In genomic region chr12:64450711-64451486, GRCh38 we compare ENCODE assay signal across 8 cellular contexts. TPM values are rescaled to one million over a fixed set of nuclear protein-coding genes. Genes with fewer than 3 reads are reported as not detected.
DNase-seq lines count a peak whose midpoint lies in the region; ATAC-seq and TF ChIP-seq lines count a peak whose summit lies in the region.

No MANE protein-coding gene starts in this region.

- peaks cover 30% of the 10 kb centered on the region for H3K4me1 Mint-ChIP-seq in neural crest cell

- H3K27me3 Mint-ChIP-seq in neural crest cell (ENCODE audit: low read depth), result no peaks in the 10 kb centered on the region

- POLR2A ChIA-PET in IMR-90 (lab: Charles Lee; ENCODE audit: unreplicated experiment), result no interaction called here

- H3K27me3 ChIP-seq in DOHH2 (ENCODE audit: control insufficient read depth, low read length) (no peaks in the 10 kb centered on the region), IMR-90 (ENCODE audit: control insufficient read depth, insufficient read depth, low read length) (no peaks in the 10 kb centered on the region), body of pancreas (no peaks in the 10 kb centered on the region)

- BruUV-seq in IMR-90 (replicated peaks; lab: Mats Ljungman, UMichigan), result no TSS peak

- dilution Hi-C loops in IMR-90 (cut with HindIII; ENCODE audit: low sequenced_read_pairs, unreplicated experiment), result no loop called here

- peak overlapping the region; percentile 53 for H2AK9ac ChIP-seq in IMR-90 (replicated peaks; ENCODE audit: low read depth, low read length, poor library complexity)

- no peak overlapping the region for H4K91ac ChIP-seq in IMR-90 (ENCODE audit: insufficient read depth, low read depth, low read length)

- peak overlapping the region; percentile 79 for H3K23ac ChIP-seq in IMR-90 (ENCODE audit: low read depth, low read length)

- DNase-seq in IMR-90 (peak; percentile 19), SK-N-DZ (ENCODE audit: low spot score) (peak; percentile 11), epithelial cell of proximal tubule (ENCODE audit: low read depth) (no peak), neural crest cell (ENCODE audit: low read depth, low spot score) (no peak), amniotic stem cell (lab: John Stamatoyannopoulos, UW) (no peak), body of pancreas (no peak)

- CTCF ChIA-PET in IMR-90 (lab: Yijun Ruan, JAX), result no interaction called here

- peaks cover 1% of the 10 kb centered on the region for H3K36me3 Mint-ChIP-seq in neural crest cell (ENCODE audit: low read depth)

- H3K4ac ChIP-seq in IMR-90 (ENCODE audit: low read depth, low read length), result no peak overlapping the region

- peak overlapping the region; percentile 4 for H2AFZ ChIP-seq in IMR-90 (replicated peaks; ENCODE audit: low read length, poor library complexity)

- H3K9me3 ChIP-seq in DOHH2 (ENCODE audit: control insufficient read depth, insufficient read depth, low read length) (no peaks in the 10 kb centered on the region), IMR-90 (ENCODE audit: control insufficient read depth, insufficient read depth, low read length) (no peaks in the 10 kb centered on the region), body of pancreas (no peaks in the 10 kb centered on the region)

- H3K4me3 ChIP-seq in DOHH2 (ENCODE audit: low read length), result peak overlapping the region; percentile 98
- peak overlapping the region; percentile 34 for H3K4me3 ChIP-seq in IMR-90 (ENCODE audit: insufficient read depth, low read depth, low read length)
- peak overlapping the region; percentile 94 for H3K4me3 ChIP-seq in epithelial cell of proximal tubule (ENCODE audit: low read depth, low read length)
- no peak overlapping the region for H3K4me3 ChIP-seq in body of pancreas

- H3K79me2 ChIP-seq in DOHH2 (ENCODE audit: control insufficient read depth, low read length), result peaks cover 61% of the 10 kb centered on the region

- TF ChIP-seq CTCF in DOHH2 (IDR thresholded peaks at IDR 0.05; ENCODE audit: low read depth, low read length, poor library complexity, severe bottlenecking), result no peak
- no peak for TF ChIP-seq CTCF in IMR-90 (conservative IDR thresholded peaks at IDR 0.05; ENCODE audit: low read depth, low read length)
- TF ChIP-seq CTCF in epithelial cell of proximal tubule (conservative IDR thresholded peaks at IDR 0.05; ENCODE audit: low read depth, low read length), result no peak
- TF ChIP-seq CTCF in neural crest cell (conservative IDR thresholded peaks at IDR 0.05), result no peak
- TF ChIP-seq CTCF in body of pancreas (IDR thresholded peaks at IDR 0.05), result no peak

- H2BK120ac ChIP-seq in IMR-90 (ENCODE audit: low read depth, low read length), result no peak overlapping the region

- H2BK20ac ChIP-seq in IMR-90 (ENCODE audit: low read depth, low read length), result no peak overlapping the region

- no peaks in the 10 kb centered on the region for H3K9me2 ChIP-seq in DOHH2 (replicated peaks; ENCODE audit: control insufficient read depth, low read length)

- no peak overlapping the region for H3K18ac ChIP-seq in IMR-90 (ENCODE audit: low read depth, low read length)

- 0 out of 2 replicates have a peak overlapping the region, but pooled peaks have one; percentile 9 for H2AK5ac ChIP-seq in IMR-90 (ENCODE audit: low read depth, low read length)

- in situ Hi-C loops in IMR-90 (cut with MboI; ENCODE audit: low sequenced_read_pairs), result no loop called here

- H3K27ac ChIP-seq in DOHH2 (ENCODE audit: low read depth, low read length), result peak overlapping the region; percentile 64
- H3K27ac ChIP-seq in IMR-90 (ENCODE audit: insufficient read depth, low read length), result 0 out of 2 replicates have a peak overlapping the region, but pooled peaks have one; percentile 30
- peak overlapping the region in 1 of 4 donors; percentile 96 for H3K27ac ChIP-seq in body of pancreas

- H3K9ac ChIP-seq in IMR-90 (ENCODE audit: low read depth, low read length), result peak overlapping the region; percentile 17; the same call in 1 of the 2 replicates

- no peak for ATAC-seq in IMR-90 (ENCODE audit: low read depth)
- ATAC-seq in body of pancreas, result no peak
- ATAC-seq in HG02938 (IDR thresholded peaks at IDR 0.05; ENCODE audit: unreplicated experiment), result no peak

- H3K4me3 Mint-ChIP-seq in neural crest cell, result peak overlapping the region; percentile 99

- no peak for TF ChIP-seq POLR2A in IMR-90 (IDR thresholded peaks at IDR 0.05; ENCODE audit: low read depth, low read length)
- no peak for TF ChIP-seq POLR2A in body of pancreas (IDR thresholded peaks at IDR 0.05)

- H3K4me2 ChIP-seq in DOHH2 (ENCODE audit: low read length), result peak overlapping the region; percentile 71
- H3K4me2 ChIP-seq in IMR-90 (ENCODE audit: low read depth, low read length), result peak overlapping the region; percentile 76

- H4K20me1 ChIP-seq in DOHH2 (ENCODE audit: control insufficient read depth, insufficient read depth, low read depth, low read length) (peaks cover 7% of the 10 kb centered on the region), IMR-90 (ENCODE audit: insufficient read depth, low read length) (peaks cover 12% of the 10 kb centered on the region)

- peaks cover 26% of the 10 kb centered on the region for H3K4me1 ChIP-seq in DOHH2 (ENCODE audit: control insufficient read depth, low read length)
- peaks cover 7% of the 10 kb centered on the region for H3K4me1 ChIP-seq in IMR-90 (ENCODE audit: control insufficient read depth, insufficient read depth, low read length)
- peaks cover 8% of the 10 kb centered on the region for H3K4me1 ChIP-seq in body of pancreas

- WGBS in IMR-90 (ENCODE audit: extremely low coverage in 2 of 2, insufficient read length in 1 of 2), 2 experiments, result 13% methylated on average over 3 of the region's 8 CpGs; no CpG with 5 or more reads in 1 of the 2 experiments
- WGBS in body of pancreas, 2 donors, result 17 to 19% methylated on average over 8 of the region's 8 CpGs

- H3K36me3 ChIP-seq in DOHH2 (ENCODE audit: control insufficient read depth, low read length) (peaks cover 63% of the 10 kb centered on the region), IMR-90 (ENCODE audit: control insufficient read depth, insufficient read depth, low read length) (peaks cover 16% of the 10 kb centered on the region), body of pancreas (replicated peaks in 1 of 2; ENCODE audit: insufficient read depth in 1 of 2, low read depth in 2 of 2) (peaks cover 0 to 13% of the 10 kb centered on the region in 2 donors)

- H3K56ac ChIP-seq in IMR-90 (ENCODE audit: extremely low read depth, insufficient read depth, low read length), result no peak overlapping the region

- peak overlapping the region in 1 of 2 experiments; percentile 35; a peak in 2 of 4 replicates for H4K8ac ChIP-seq in IMR-90 (ENCODE audit: low read depth in 2 of 2, low read length in 2 of 2)

- no peaks in the 10 kb centered on the region for H3K9me3 Mint-ChIP-seq in neural crest cell

- no peak overlapping the region for H2BK15ac ChIP-seq in IMR-90 (ENCODE audit: low read depth, low read length)

- H2BK5ac ChIP-seq in IMR-90 (ENCODE audit: low read depth, low read length, poor library complexity, severe bottlenecking), result peak overlapping the region; percentile 16

- H3K27ac Mint-ChIP-seq in neural crest cell (ENCODE audit: unreplicated experiment), result no peak overlapping the region

- no peak for TF ChIP-seq RAD21 in IMR-90 (IDR thresholded peaks at IDR 0.05; ENCODE audit: low read length)

- no peak overlapping the region for H3K14ac ChIP-seq in IMR-90 (replicated peaks; ENCODE audit: low read depth, low read length)

- no peaks in the 10 kb centered on the region for H3K9me1 ChIP-seq in IMR-90 (ENCODE audit: insufficient read depth, low read length)

- H4K5ac ChIP-seq in IMR-90 (ENCODE audit: low read depth, low read length), result no peak overlapping the region

- H3K79me1 ChIP-seq in IMR-90 (ENCODE audit: low read depth in 1 of 2, low read length in 2 of 2), result peaks cover 3 to 20% of the 10 kb centered on the region in 2 experiments; a peak in 3 of 4 replicates

- peaks cover 36% of the 10 kb centered on the region for H3F3A ChIP-seq in DOHH2 (ENCODE audit: control insufficient read depth, insufficient read depth)

- intact Hi-C loops in IMR-90 (cut with micrococcal nuclease) (no loop called here), body of pancreas (cut with DNase I) (no loop called here)

TF ChIP-seq in IMR-90, 13 proteins besides CTCF, POLR2A, EP300 and RAD21:
- TF ChIP-seq RFX5 (IDR thresholded peaks at IDR 0.05; ENCODE audit: low read depth, low read length) (no peak), MXI1 (IDR thresholded peaks at IDR 0.05; ENCODE audit: borderline replicate concordance, low read depth, low read length) (0 out of 2 replicates have a peak, but pooled peaks have one; percentile 10)

RNA-seq across cellular contexts. Expression of gene TBK1, which starts 1.0 kb away (rescaled TPM):
- 9.9 and 25.3 TPM in 2 replicates for total RNA-seq in IMR-90 (2012; rRNA removed)
- 7.8 and 11.6 TPM in 2 replicates for polyA plus RNA-seq in IMR-90 (2012; rRNA removed)
- 0.49 and 0.65 TPM in 2 replicates for polyA plus RNA-seq in IMR-90 (2012; cell fraction: cytosol; rRNA removed)
- 0.85 and 11.8 TPM in 2 replicates for polyA plus RNA-seq in IMR-90 (2012; cell fraction: nucleus; rRNA removed; ENCODE audit: low replicate concordance)
- polyA plus RNA-seq in SK-N-DZ (2014; cell fraction: cytosol; rRNA removed), result 17.4 and 18.7 TPM in 2 replicates
- polyA plus RNA-seq in SK-N-DZ (2014; cell fraction: nucleus; rRNA removed), result 34.7 and 38.8 TPM in 2 replicates
- 15.0 and 16.7 TPM in 2 replicates for total RNA-seq in epithelial cell of proximal tubule
- 16.4 and 19.2 TPM in 2 replicates for total RNA-seq in neural crest cell
- total RNA-seq in body of pancreas, result 10 to 100 TPM; 11.2 to 14.8 TPM

RNA-seq across cellular contexts. Expression of gene XPOT, which starts 46.7 kb away (rescaled TPM):
- total RNA-seq in IMR-90 (2012; rRNA removed) (79.4 and 80.8 TPM in 2 replicates), epithelial cell of proximal tubule (39.8 and 68.4 TPM in 2 replicates), neural crest cell (101 and 103 TPM in 2 replicates), body of pancreas (10 to 100 TPM; 27.7 to 45.7 TPM)
- polyA plus RNA-seq in IMR-90 (2012; rRNA removed), result 32.0 and 40.9 TPM in 2 replicates
- polyA plus RNA-seq in IMR-90 (2012; cell fraction: cytosol; rRNA removed), result 8.7 and 9.5 TPM in 2 replicates
- 11.4 and 129 TPM in 2 replicates for polyA plus RNA-seq in IMR-90 (2012; cell fraction: nucleus; rRNA removed; ENCODE audit: low replicate concordance)
- polyA plus RNA-seq in SK-N-DZ (2014; cell fraction: cytosol; rRNA removed), result 96.7 and 102 TPM in 2 replicates
- polyA plus RNA-seq in SK-N-DZ (2014; cell fraction: nucleus; rRNA removed), result 249 and 255 TPM in 2 replicates

Comparison
In these comparisons a context has a peak if more than half of its experiments do, and no peak if none do; other contexts are left out.
1. H3K4me3 ChIP-seq: peak in DOHH2 (single experiment), IMR-90 (single experiment) and epithelial cell of proximal tubule (single experiment); none in body of pancreas (0 of 2).
2. DNase-seq: peak in IMR-90 (single experiment) and SK-N-DZ (single experiment); none in epithelial cell of proximal tubule (single experiment), neural crest cell (single experiment), amniotic stem cell (single experiment) and body of pancreas (0 of 4).